ENCODE assay signal across 8 cellular contexts in genomic region chr2:38666578-38666926, GRCh38. TPM values are rescaled to one million over a fixed set of nuclear protein-coding genes. Genes with fewer than 3 reads are reported as not detected.
DNase-seq lines count a peak whose midpoint lies in the region; ATAC-seq and TF ChIP-seq lines count a peak whose summit lies in the region.

No MANE protein-coding gene starts in this region.

- WGBS in lung, 2 donors = 2 to 6% methylated on average over 3 of the region's 3 CpGs

- H3K9me3 Mint-ChIP-seq in type B pancreatic cell = peaks cover 4% of the 10 kb centered on the region

- peak overlapping the region; percentile 53 to 89 for H3K27ac ChIP-seq in lung (ENCODE audit: low read depth in 1 of 2, low read length in 1 of 2)

- peaks cover 1 to 5% of the 10 kb centered on the region in 2 donors for H3K4me1 ChIP-seq in lung (ENCODE audit: control insufficient read depth in 2 of 2, insufficient read depth in 2 of 2, low read length in 2 of 2)

- DNase-seq in stimulated activated CD4-positive, alpha-beta T cell treated with anti-CD3 and anti-CD28 coated beads, Interleukin-4, amount 100 ng/mL, for 24 hours = peak; percentile 9
- DNase-seq in stimulated activated CD4-positive, alpha-beta T cell treated with anti-CD3 and anti-CD28 coated beads, Interleukin-2, amount 100 ng/mL, for 48 hours = no peak
- DNase-seq in NAMALWA (ENCODE audit: low spot score) (peak; percentile 12), choroid plexus epithelial cell (ENCODE audit: low read depth) (peak; percentile 28), lung (ENCODE audit: low spot score) (peak; percentile 60), type B pancreatic cell (ENCODE audit: extremely low spot score, unreplicated experiment) (no peak), NCI-H128 (lab: John Stamatoyannopoulos, UW; ENCODE audit: unreplicated experiment) (no peak), KBM-7 (no peak)

- peak; percentile 29 for ATAC-seq in lung (ENCODE audit: insufficient read depth, low FRiP score)

- H3K9me3 ChIP-seq in lung (ENCODE audit: control insufficient read depth in 2 of 2, insufficient read depth in 1 of 2, low read length in 1 of 2) = no peaks in the 10 kb centered on the region

- no peaks in the 10 kb centered on the region for H3K27me3 ChIP-seq in lung (ENCODE audit: control insufficient read depth, insufficient read depth)

- H3K27me3 Mint-ChIP-seq in type B pancreatic cell = no peaks in the 10 kb centered on the region

- H3K27ac Mint-ChIP-seq in type B pancreatic cell = peak overlapping the region; percentile 76

- peaks cover 27% of the 10 kb centered on the region for H3K4me1 Mint-ChIP-seq in type B pancreatic cell (ENCODE audit: unreplicated experiment)

- H3K36me3 Mint-ChIP-seq in type B pancreatic cell = no peaks in the 10 kb centered on the region

- TF ChIP-seq CTCF in choroid plexus epithelial cell (conservative IDR thresholded peaks at IDR 0.05; ENCODE audit: low read depth, low read length) = no peak
- no peak for TF ChIP-seq CTCF in lung (IDR thresholded peaks at IDR 0.05; ENCODE audit: control extremely low read depth, extremely low read depth)
- no peak for TF ChIP-seq CTCF in type B pancreatic cell (conservative IDR thresholded peaks at IDR 0.05)

- no peaks in the 10 kb centered on the region for H3K36me3 ChIP-seq in lung (ENCODE audit: control insufficient read depth in 2 of 2, insufficient read depth in 2 of 2, low read length in 2 of 2)

- H3K4me3 ChIP-seq in choroid plexus epithelial cell (ENCODE audit: low read depth, low read length) (peak overlapping the region; percentile 74), lung (peak overlapping the region; percentile 62)

- in situ Hi-C loops in KBM-7 (cut with MboI; ENCODE audit: low pct_unique_long_range_greater_than_20kb, low sequenced_read_pairs) = no loop called here

- peak overlapping the region; percentile 89 for H3K4me3 Mint-ChIP-seq in type B pancreatic cell

RNA-seq across cellular contexts. Expression of gene GALM, which starts 0.6 kb away (rescaled TPM):
- total RNA-seq in lung = 10 to 100 TPM; 18.3 to 25.5 TPM
- polyA plus RNA-seq in lung = 1 to 10 TPM; 7.6 to 9.9 TPM
- total RNA-seq in type B pancreatic cell (ENCODE audit: low replicate concordance) = 14.0 and 16.1 TPM in 2 replicates

Comparison
In these comparisons a context has a peak if more than half of its experiments do, and no peak if none do; other contexts are left out.
1. DNase-seq: peak in stimulated activated CD4-positive, alpha-beta T cell treated with anti-CD3 and anti-CD28 coated beads, Interleukin-4, amount 100 ng/mL, for 24 hours (single experiment), NAMALWA (single experiment), choroid plexus epithelial cell (single experiment) and lung (single experiment); none in stimulated activated CD4-positive, alpha-beta T cell treated with anti-CD3 and anti-CD28 coated beads, Interleukin-2, amount 100 ng/mL, for 48 hours (0 of 2), type B pancreatic cell (single experiment), NCI-H128 (single experiment) and KBM-7 (single experiment).